20 cellular contexts compared by ENCODE assay signal in genomic region chr15:80974914-80975313, GRCh38.
"Had no signal": no experiment of that assay in that cellular context is flagged by ENCODE, and none has a peak within 500 bp of the region (broad histone marks: within the 10 kb centered on the region; RNA-seq: fewer than 3 reads in every experiment).

No MANE protein-coding gene starts in this region.

- H3K4me1 ChIP-seq: uterus had no signal

- H3K36me3 ChIP-seq: uterus had no signal

- H3K27me3 ChIP-seq: sigmoid colon, tibial nerve, uterus had no signal

- ATAC-seq: activated naive CD8-positive, alpha-beta T cell treated with anti-CD3 and anti-CD28 coated beads, Interleukin-2, amount 50 U/mL, for 24 hours; activated T-cell treated with anti-CD3 and anti-CD28 coated beads, Interleukin-2, amount 50 U/mL, for 4 hours had no signal

- H3K4me3 ChIP-seq: lung, sigmoid colon, tibial nerve, uterus had no signal

- H3K4me3 Mint-ChIP-seq: activated naive CD4-positive, alpha-beta T cell treated with anti-CD3 and anti-CD28 coated beads for 36 hours; activated naive CD8-positive, alpha-beta T cell treated with anti-CD3 and anti-CD28 coated beads, Interleukin-2, amount 50 U/mL, for 24 hours; activated T-cell treated with anti-CD3 and anti-CD28 coated beads, Interleukin-2, amount 50 U/mL, for 4 hours; brain had no signal

- H3K27ac ChIP-seq: sigmoid colon, tibial nerve, uterus had no signal

- H3K27ac Mint-ChIP-seq: activated naive CD4-positive, alpha-beta T cell treated with anti-CD3 and anti-CD28 coated beads for 36 hours had no signal

- H3K9me3 ChIP-seq: sigmoid colon, tibial nerve, uterus had no signal

- H3K9me3 Mint-ChIP-seq: activated naive CD4-positive, alpha-beta T cell treated with anti-CD3 and anti-CD28 coated beads for 36 hours; activated naive CD8-positive, alpha-beta T cell treated with anti-CD3 and anti-CD28 coated beads, Interleukin-2, amount 50 U/mL, for 24 hours; activated T-cell treated with anti-CD3 and anti-CD28 coated beads, Interleukin-2, amount 50 U/mL, for 4 hours; brain had no signal

- H3K27me3 Mint-ChIP-seq: activated naive CD8-positive, alpha-beta T cell treated with anti-CD3 and anti-CD28 coated beads, Interleukin-2, amount 50 U/mL, for 24 hours; brain had no signal

- DNase-seq: activated CD4-positive, CD25-positive, alpha-beta regulatory T cell; activated CD8-positive, alpha-beta memory T cell treated with anti-CD3 and anti-CD28 coated beads, Interleukin-2, amount 50 U/mL, for 4 hours; activated naive CD4-positive, alpha-beta T cell treated with anti-CD3 and anti-CD28 coated beads for 36 hours; activated naive CD8-positive, alpha-beta T cell treated with anti-CD3 and anti-CD28 coated beads, Interleukin-2, amount 50 U/mL, for 24 hours; activated T-cell treated with anti-CD3 and anti-CD28 coated beads, Interleukin-2, amount 50 U/mL, for 4 hours; anterior cingulate cortex; erythroblast; foreskin melanocyte; glutamatergic neuron; hippocampal formation; islet precursor cell; occipital lobe; posterior cingulate gyrus; sigmoid colon; stimulated activated naive CD4-positive, alpha-beta T cell treated with Interleukin-2 at 50 U/mL for 16 hours; T-helper 9 cell; uterus had no signal
